13 cellular contexts compared by ENCODE assay signal in genomic region chr7:139750459-139751095, GRCh38.
"Had no signal": no experiment of that assay in that cellular context is flagged by ENCODE, and none has a peak within 500 bp of the region (broad histone marks: within the 10 kb centered on the region; RNA-seq: fewer than 3 reads in every experiment).

No MANE protein-coding gene starts in this region.

- H3K9me3 ChIP-seq: gastroesophageal sphincter, transverse colon had no signal

- H3K27me3 Mint-ChIP-seq: stimulated activated memory B cell treated with anti-CD40 and anti-IgM and Interleukin-4, amounts not matched to agents 10 μg/mL and 1 μg/mL and 100 μg/mL, for 72 hours had no signal

- H3K9me3 Mint-ChIP-seq: activated T-cell treated with anti-CD3 and anti-CD28 coated beads, Interleukin-2, amount 50 U/mL, for 4 hours; endodermal cell; stimulated activated memory B cell treated with anti-CD40 and anti-IgM and Interleukin-4, amounts not matched to agents 10 μg/mL and 1 μg/mL and 100 μg/mL, for 72 hours had no signal

- H3K27me3 ChIP-seq: gastroesophageal sphincter, transverse colon had no signal

- ATAC-seq: activated T-cell treated with anti-CD3 and anti-CD28 coated beads, Interleukin-2, amount 50 U/mL, for 4 hours; gastroesophageal sphincter; left lobe of liver; stimulated activated memory B cell treated with anti-CD40 and anti-IgM and Interleukin-4, amounts not matched to agents 10 μg/mL and 1 μg/mL and 100 μg/mL, for 72 hours had no signal

- H3K4me3 ChIP-seq: gastroesophageal sphincter, transverse colon had no signal

- H3K36me3 ChIP-seq: gastroesophageal sphincter, transverse colon, WERI-Rb-1 had no signal

- H3K27ac Mint-ChIP-seq: endodermal cell had no signal

- H3K27ac ChIP-seq: gastroesophageal sphincter, transverse colon, WERI-Rb-1 had no signal

- H3K4me3 Mint-ChIP-seq: activated T-cell treated with anti-CD3 and anti-CD28 coated beads, Interleukin-2, amount 50 U/mL, for 4 hours; endodermal cell; stimulated activated memory B cell treated with anti-CD40 and anti-IgM and Interleukin-4, amounts not matched to agents 10 μg/mL and 1 μg/mL and 100 μg/mL, for 72 hours had no signal

- DNase-seq: activated effector memory CD4-positive, alpha-beta T cell treated with anti-CD3 and anti-CD28 coated beads, Interleukin-2, amount 50 U/mL, for 16 hours; activated T-cell treated with anti-CD3 and anti-CD28 coated beads, Interleukin-2, amount 50 U/mL, for 4 hours; dermis blood vessel endothelial cell; erythroblast; mammary epithelial cell; retina; stimulated activated CD4-positive, alpha-beta T cell treated with anti-CD3 and anti-CD28 coated beads, Interleukin-2, amount 100 ng/mL, for 48 hours; transverse colon; WERI-Rb-1 had no signal
